1 cellular context compared by ENCODE assay signal in genomic region chrX:20248592-20249192, GRCh38.
TF ChIP-seq lines count a peak whose summit lies in the region.

No MANE protein-coding gene starts in this region.

TF ChIP-seq in endothelial cell of umbilical vein, 7 proteins besides CTCF, POLR2A, EP300 and RAD21:
- TF ChIP-seq POLR2AphosphoS5 (IDR thresholded peaks at IDR 0.05; ENCODE audit: insufficient read depth, low read depth, low read length) (no peak), MAX (IDR thresholded peaks at IDR 0.05; ENCODE audit: insufficient read depth, insufficient read length) (no peak), MYC (IDR thresholded peaks at IDR 0.05; ENCODE audit: low read depth, low read length) (no peak), FOS (IDR thresholded peaks at IDR 0.05; ENCODE audit: borderline replicate concordance, insufficient read depth, low read length) (no peak), EZH2 (IDR thresholded peaks at IDR 0.05; ENCODE audit: borderline replicate concordance, low read depth, low read length, severe bottlenecking) (no peak), JUN (IDR thresholded peaks at IDR 0.05; ENCODE audit: borderline replicate concordance, insufficient read depth, insufficient read length, low read depth) (no peak), GATA2 (IDR thresholded peaks at IDR 0.05; ENCODE audit: insufficient read depth, insufficient read length, low read depth, low read length) (no peak)
